In genomic region chr20:63425846-63426485, GRCh38 we compare ENCODE assay signal across 1 cellular context.
TF ChIP-seq lines count a peak whose summit lies in the region.

No MANE protein-coding gene starts in this region.

TF ChIP-seq in HepG2, 621 proteins besides CTCF, POLR2A, EP300 and RAD21 (continued from another document):
- TF ChIP-seq ZNF800 (CRISPR knock-in tag; IDR thresholded peaks at IDR 0.05) (no peak), FIP1L1 (IDR thresholded peaks at IDR 0.05; ENCODE audit: borderline replicate concordance, insufficient read depth, low read depth, low read length) (no peak), SRY (CRISPR knock-in tag; IDR thresholded peaks at IDR 0.05) (no peak), ZMYM4 (CRISPR knock-in tag; IDR thresholded peaks at IDR 0.05) (no peak), ZNF558 (CRISPR knock-in tag; IDR thresholded peaks at IDR 0.05; ENCODE audit: borderline replicate concordance) (no peak), FOXJ3 (CRISPR knock-in tag; IDR thresholded peaks at IDR 0.05; ENCODE audit: borderline replicate concordance) (no peak), ZNF350 (CRISPR knock-in tag; IDR thresholded peaks at IDR 0.05; ENCODE audit: borderline replicate concordance, low read depth) (no peak)
